1 cellular context compared by ENCODE assay signal in genomic region chr12:124501827-124502226, GRCh38.
TF ChIP-seq lines count a peak whose summit lies in the region.

No MANE protein-coding gene starts in this region.

TF ChIP-seq in H1, 55 proteins besides CTCF, POLR2A, EP300 and RAD21:
- TF ChIP-seq ZNF274 (IDR thresholded peaks at IDR 0.05; ENCODE audit: borderline replicate concordance, extremely low read depth, low read length), result no peak
- TF ChIP-seq RNF2 (IDR thresholded peaks at IDR 0.05; ENCODE audit: borderline replicate concordance, low read depth, low read length, missing control alignments, poor library complexity, severe bottlenecking), result no peak
- TF ChIP-seq HDAC2 (IDR thresholded peaks at IDR 0.05; ENCODE audit: borderline replicate concordance in 1 of 2, low read depth in 2 of 2, low read length in 2 of 2), result no peak
- TF ChIP-seq SP4 (IDR thresholded peaks at IDR 0.05; ENCODE audit: low read length), result no peak
- no peak for TF ChIP-seq SUZ12 (IDR thresholded peaks at IDR 0.05; ENCODE audit: low read length)
- TF ChIP-seq TAF1 (IDR thresholded peaks at IDR 0.05; ENCODE audit: low read depth, low read length), result no peak
- TF ChIP-seq GTF2F1 (IDR thresholded peaks at IDR 0.05; ENCODE audit: borderline replicate concordance, low read depth, low read length), result no peak
- TF ChIP-seq RXRA (IDR thresholded peaks at IDR 0.05; ENCODE audit: insufficient read depth, low read depth, low read length), result no peak
- no peak for TF ChIP-seq BACH1 (IDR thresholded peaks at IDR 0.05; ENCODE audit: low read length)
- no peak for TF ChIP-seq CEBPB (IDR thresholded peaks at IDR 0.05; ENCODE audit: low read depth, low read length)
TF ChIP-seq in H1: peak in this region for 0.
